ENCODE assay signal across 18 cellular contexts in genomic region chr1:193108471-193108870, GRCh38. TPM values are rescaled to one million over a fixed set of nuclear protein-coding genes. Genes with fewer than 3 reads are reported as not detected.
DNase-seq lines count a peak whose midpoint lies in the region; ATAC-seq and TF ChIP-seq lines count a peak whose summit lies in the region.
"Had no signal": no experiment of that assay in that cellular context is flagged by ENCODE, and none has a peak within 500 bp of the region (broad histone marks: within the 10 kb centered on the region; RNA-seq: fewer than 3 reads in every experiment).

No MANE protein-coding gene starts in this region.

- peak overlapping the region; percentile 92 for H3K27ac ChIP-seq in C4-2B
- peak overlapping the region; percentile 92 for H3K27ac ChIP-seq in VCaP
- H3K27ac ChIP-seq: 22Rv1, BLaER1 had no signal

- H3K4me1 Mint-ChIP-seq in progenitor cell of endocrine pancreas (ENCODE audit: low read depth) = peaks cover 12% of the 10 kb centered on the region

- no peaks in the 10 kb centered on the region for H3K9me3 Mint-ChIP-seq in progenitor cell of endocrine pancreas (ENCODE audit: low read depth)
- H3K9me3 Mint-ChIP-seq: CD14-positive monocyte; CD4-positive, alpha-beta T cell; CD8-positive, alpha-beta memory T cell; HFFc6 had no signal

- ATAC-seq in GM19023 (IDR thresholded peaks at IDR 0.05; ENCODE audit: unreplicated experiment) = no peak

- TF ChIP-seq CTCF in C4-2B (conservative IDR thresholded peaks at IDR 0.05) = no peak
- no peak for TF ChIP-seq CTCF in VCaP (conservative IDR thresholded peaks at IDR 0.05)
- no peak for TF ChIP-seq CTCF in progenitor cell of endocrine pancreas (IDR thresholded peaks at IDR 0.05; ENCODE audit: unreplicated experiment)

- H3K27ac Mint-ChIP-seq in progenitor cell of endocrine pancreas = peak overlapping the region; percentile 41
- H3K27ac Mint-ChIP-seq: B cell; CD4-positive, alpha-beta T cell; HFFc6 had no signal

- no peak overlapping the region for H3K4me3 Mint-ChIP-seq in progenitor cell of endocrine pancreas (ENCODE audit: low read depth)
- H3K4me3 Mint-ChIP-seq: B cell; CD14-positive monocyte; CD4-positive, alpha-beta T cell; HFFc6 had no signal

- no peaks in the 10 kb centered on the region for H3K36me3 Mint-ChIP-seq in progenitor cell of endocrine pancreas (ENCODE audit: insufficient read depth)
- H3K36me3 Mint-ChIP-seq: CD14-positive monocyte had no signal

- DNase-seq in progenitor cell of endocrine pancreas (ENCODE audit: low spot score, unreplicated experiment) (no peak), dedifferentiated amniotic fluid mesenchymal stem cell (ENCODE audit: extremely low spot score) (no peak), inferior parietal cortex (ENCODE audit: extremely low spot score) (no peak)
- DNase-seq: CD4-positive, alpha-beta T cell; CD8-positive, alpha-beta memory T cell; DMS 273 treated with DMSO at 0.1 percent for 48 hours; DMS79; EL; GDM1; GOT3; HFFc6 had no signal

- peaks cover 2% of the 10 kb centered on the region for H3K27me3 Mint-ChIP-seq in progenitor cell of endocrine pancreas
- H3K27me3 Mint-ChIP-seq: B cell; CD4-positive, alpha-beta T cell; CD8-positive, alpha-beta memory T cell had no signal

RNA-seq across cellular contexts. Expression of gene GLRX2, which starts 3.3 kb away (rescaled TPM):
- total RNA-seq in progenitor cell of endocrine pancreas = 8.5 TPM in 2 replicates

RNA-seq across cellular contexts. Expression of gene CDC73, which starts 13.4 kb away (rescaled TPM):
- total RNA-seq in progenitor cell of endocrine pancreas = 62.7 and 64.0 TPM in 2 replicates

RNA-seq across cellular contexts. Expression of gene RO60, which starts 49.1 kb away (rescaled TPM):
- 87.8 and 92.4 TPM in 2 replicates for total RNA-seq in progenitor cell of endocrine pancreas

RNA-seq across cellular contexts. Expression of gene UCHL5, which starts 49.3 kb away (rescaled TPM):
- total RNA-seq in progenitor cell of endocrine pancreas = 25.3 and 28.5 TPM in 2 replicates
